In genomic region chr9:28177925-28178324, GRCh38 we compare ENCODE assay signal across 7 cellular contexts.
"Had no signal": no experiment of that assay in that cellular context is flagged by ENCODE, and none has a peak within 500 bp of the region (broad histone marks: within the 10 kb centered on the region; RNA-seq: fewer than 3 reads in every experiment).

No MANE protein-coding gene starts in this region.

- H3K4me1 Mint-ChIP-seq: IgD-negative memory B cell had no signal

- H3K27me3 Mint-ChIP-seq: IgD-negative memory B cell had no signal

- H3K4me3 ChIP-seq: K562 had no signal

- H3K27ac ChIP-seq: HL-60 had no signal

- H3K4me3 Mint-ChIP-seq: IgD-negative memory B cell had no signal

- ATAC-seq: HepG2, K562 had no signal

- H3K36me3 Mint-ChIP-seq: IgD-negative memory B cell had no signal

- DNase-seq: IMR-90, KBM-7, KG1 had no signal
